In the genomic region with DNA sequence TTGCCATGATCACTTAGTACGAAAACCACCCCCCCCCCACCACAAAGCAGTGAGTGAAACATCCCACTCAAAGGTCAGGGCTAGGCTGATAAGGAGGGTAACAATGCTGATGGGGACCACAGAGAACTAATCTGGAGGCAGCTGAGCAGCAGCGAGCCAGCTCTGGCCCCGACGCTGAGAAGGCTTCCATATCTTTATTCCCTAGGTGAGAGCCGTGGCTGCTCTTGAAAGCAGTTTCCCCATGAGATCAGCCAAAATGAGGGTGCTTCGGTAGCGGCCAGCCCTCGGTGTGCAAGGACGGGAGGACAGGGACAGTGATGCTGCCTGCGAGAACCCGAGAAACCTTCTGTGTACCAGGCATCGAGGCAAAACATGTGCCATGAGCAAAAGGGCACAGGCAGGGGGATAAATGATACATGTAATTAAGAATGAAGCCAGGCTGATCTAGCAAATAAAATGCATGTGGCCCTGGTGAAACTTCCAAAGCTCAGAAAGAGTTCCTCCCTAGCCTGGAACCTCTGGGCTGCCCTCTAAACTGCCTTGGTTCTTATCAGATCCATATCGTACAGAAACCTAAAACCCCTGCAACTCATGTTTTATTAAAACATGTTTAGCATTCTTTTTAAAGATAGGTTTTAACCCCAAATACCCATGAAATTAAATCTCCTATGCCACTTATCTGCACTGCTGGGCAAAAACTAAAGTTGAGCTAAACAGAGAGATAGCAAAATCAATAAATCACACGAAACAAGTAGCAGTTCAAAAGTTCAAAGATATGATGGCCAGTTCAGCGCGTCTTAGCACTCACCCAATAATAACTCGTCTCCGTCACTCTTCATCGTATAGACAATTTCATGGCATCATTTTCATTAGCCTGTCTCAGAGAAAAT, we compare ENCODE assay signal across 12 cellular contexts.
DNase-seq lines count a peak whose midpoint lies in the region; ATAC-seq, FAIRE-seq and TF ChIP-seq lines count a peak whose summit lies in the region.
"Had no signal": no experiment of that assay in that cellular context is flagged by ENCODE, and none has a peak within 500 bp of the region (broad histone marks: within the 10 kb centered on the region; RNA-seq: fewer than 3 reads in every experiment).

No MANE protein-coding gene starts in this region.

- peak overlapping the region; percentile 37 for H3K27ac Mint-ChIP-seq in stimulated activated naive B cell treated with anti-CD40 and anti-IgM and Interleukin-4, amounts not matched to agents 10 μg/mL and 1 μg/mL and 100 μg/mL, for 72 hours

- H3K4me2 ChIP-seq in mammary epithelial cell (ENCODE audit: insufficient read depth, low read depth, low read length) (peak overlapping the region; percentile 55), HepG2 (ENCODE audit: low read depth, low read length) (peak overlapping the region; percentile 79)

- intact Hi-C loops in mammary epithelial cell (cut with micrococcal nuclease) = loop anchor here (2.0 to 10.0 kb wide), 3 partner anchors 139 to 337 kb away; a partner anchor contains a TSS
- intact Hi-C loops in HepG2 (cut with micrococcal nuclease; ENCODE audit: unreplicated experiment) = loop anchor here (1.0 to 5.0 kb wide), 3 partner anchors 38 to 159 kb away; no protein-coding TSS in a partner anchor

- CTCF ChIA-PET in mammary epithelial cell (lab: Charles Lee; ENCODE audit: low non-redundant PET) = no interaction called here
- CTCF ChIA-PET in HepG2 (lab: Yijun Ruan, JAX; ENCODE audit: low intra/inter-chr PET ratio, low total read pairs) = no interaction called here

- dilution Hi-C loops in mammary epithelial cell (cut with HindIII; ENCODE audit: low sequenced_read_pairs) = no loop called here

- peaks cover 9 to 31% of the 10 kb centered on the region in 2 donors for H3K36me3 Mint-ChIP-seq in stimulated activated naive B cell treated with anti-CD40 and anti-IgM and Interleukin-4, amounts not matched to agents 10 μg/mL and 1 μg/mL and 100 μg/mL, for 72 hours

- TF ChIP-seq EP300 in HepG2 (IDR thresholded peaks at IDR 0.05; ENCODE audit: low read depth in 2 of 2, low read length in 2 of 2) = peak in 1 of 2 experiments; percentile 65; a peak in 1 of 4 replicates
- no peak for TF ChIP-seq EP300 in HepG2 (CRISPR knock-in tag; IDR thresholded peaks at IDR 0.05; ENCODE audit: borderline replicate concordance)

- no peak overlapping the region for H3K27ac ChIP-seq in mammary epithelial cell (ENCODE audit: insufficient read depth, low read depth, low read length)
- H3K27ac ChIP-seq in HepG2 (ENCODE audit: extremely low read length, insufficient read depth, low read length) = peak overlapping the region; percentile 82

- H3K9me3 ChIP-seq in mammary epithelial cell (replicated peaks; ENCODE audit: insufficient read depth, low read length) (no peaks in the 10 kb centered on the region), HepG2 (ENCODE audit: low read length) (no peaks in the 10 kb centered on the region), MG63 (no peaks in the 10 kb centered on the region)

- no peak for TF ChIP-seq CTCF in mammary epithelial cell (conservative IDR thresholded peaks at IDR 0.05 in 1 of 2, IDR thresholded peaks at IDR 0.05 in 1 of 2; ENCODE audit: extremely low read depth in 1 of 2, insufficient read depth in 1 of 2, low read depth in 1 of 2, low read length in 2 of 2)
- TF ChIP-seq CTCF in HepG2 (CRISPR knock-in tag; IDR thresholded peaks at IDR 0.05) = no peak

- H2AFZ ChIP-seq in mammary epithelial cell (ENCODE audit: low read depth, low read length) = peak overlapping the region; percentile 77
- H2AFZ ChIP-seq in HepG2 (ENCODE audit: low read length) = no peak overlapping the region

- H3K4me3 ChIP-seq in mammary epithelial cell (replicated peaks in 1 of 3; ENCODE audit: insufficient read depth in 1 of 3, low read depth in 2 of 3, low read length in 3 of 3) = no peak overlapping the region
- H3K4me3 ChIP-seq in HepG2 (replicated peaks in 1 of 3; ENCODE audit: insufficient read depth in 1 of 3, low read depth in 2 of 3, low read length in 3 of 3) = peak overlapping the region; percentile 2 to 52 (median 25); a peak in 3 of 6 replicates
- no peak overlapping the region for H3K4me3 ChIP-seq in MG63

- H3K36me3 ChIP-seq in mammary epithelial cell (ENCODE audit: insufficient read depth, low read length) = no peaks in the 10 kb centered on the region
- H3K36me3 ChIP-seq in HepG2 (replicated peaks in 1 of 2; ENCODE audit: control insufficient read depth in 1 of 2, insufficient read depth in 2 of 2, low read length in 2 of 2) = no peaks in the 10 kb centered on the region
- no peaks in the 10 kb centered on the region for H3K36me3 ChIP-seq in MG63

- TF ChIP-seq RAD21 in HepG2 (CRISPR knock-in tag; IDR thresholded peaks at IDR 0.05) = no peak

- H3K27me3 Mint-ChIP-seq in stimulated activated naive B cell treated with anti-CD40 and anti-IgM and Interleukin-4, amounts not matched to agents 10 μg/mL and 1 μg/mL and 100 μg/mL, for 72 hours = no peaks in the 10 kb centered on the region

- H3K4me3 Mint-ChIP-seq in stimulated activated naive B cell treated with anti-CD40 and anti-IgM and Interleukin-4, amounts not matched to agents 10 μg/mL and 1 μg/mL and 100 μg/mL, for 72 hours = no peak overlapping the region

- DNase-seq in NCI-H69 (lab: John Stamatoyannopoulos, UW) (peak; percentile 12), mammary epithelial cell (no peak), HepG2 (ENCODE audit: low spot score) (peak; percentile 76), GM19240 (ENCODE audit: insufficient read length, low spot score) (no peak), MG63 (no peak)
- no peak for DNase-seq in stimulated activated naive B cell treated with anti-CD40 and anti-IgM and Interleukin-4, amounts not matched to agents 10 μg/mL and 1 μg/mL and 100 μg/mL, for 72 hours
- DNase-seq in activated CD4-positive, alpha-beta T cell treated with anti-CD3 and anti-CD28 coated beads, Interleukin-2, amount 50 U/mL, for 48 hours = no peak
- DNase-seq: amygdala; NCI-H187 treated with DMSO at 0.1 percent for 48 hours; stimulated activated CD4-positive, alpha-beta T cell treated with anti-CD3 and anti-CD28 coated beads, Interleukin-15, amount 100 ng/mL, for 24 hours had no signal

- H3K9me3 Mint-ChIP-seq in stimulated activated naive B cell treated with anti-CD40 and anti-IgM and Interleukin-4, amounts not matched to agents 10 μg/mL and 1 μg/mL and 100 μg/mL, for 72 hours = no peaks in the 10 kb centered on the region

- in situ Hi-C loops in mammary epithelial cell (cut with MboI; ENCODE audit: low sequenced_read_pairs in 2 of 2) (no loop called here), HepG2 (cut with HindIII; ENCODE audit: extremely low pct_ligation_motif_present, low pct_unique_long_range_greater_than_20kb) (no loop called here)

- BruUV-seq in mammary epithelial cell (replicated peaks; lab: Mats Ljungman, UMichigan) = no TSS peak
- no TSS peak for BruUV-seq in HepG2 (replicated peaks; lab: Mats Ljungman, UMichigan)

- H3K27me3 ChIP-seq in mammary epithelial cell (ENCODE audit: insufficient read depth, low read length) (no peaks in the 10 kb centered on the region), HepG2 (ENCODE audit: control insufficient read depth in 1 of 2, insufficient read depth in 2 of 2, low read length in 2 of 2) (no peaks in the 10 kb centered on the region), MG63 (no peaks in the 10 kb centered on the region)

- peak; percentile 84 for FAIRE-seq in HepG2 (lab: Jason Lieb, UNC)
- FAIRE-seq: RCC 7860 had no signal

- H3K79me2 ChIP-seq in mammary epithelial cell (ENCODE audit: insufficient read depth, low read length) = no peaks in the 10 kb centered on the region
- H3K79me2 ChIP-seq in HepG2 (ENCODE audit: insufficient read depth, low read length) = peaks cover 22% of the 10 kb centered on the region

- H3K9ac ChIP-seq in mammary epithelial cell (ENCODE audit: insufficient read depth, low read length) (no peak overlapping the region), HepG2 (ENCODE audit: insufficient read depth, low read depth, low read length) (peak overlapping the region; percentile 68)

- TF ChIP-seq POLR2A in HepG2 (IDR thresholded peaks at IDR 0.05; ENCODE audit: insufficient read depth in 1 of 2, low read depth in 2 of 2, low read length in 2 of 2) = peak in 1 of 2 experiments; percentile 44; a peak in 1 of 4 replicates

- no peaks in the 10 kb centered on the region for H4K20me1 ChIP-seq in mammary epithelial cell (ENCODE audit: insufficient read depth, low read length)
- no peaks in the 10 kb centered on the region for H4K20me1 ChIP-seq in HepG2 (ENCODE audit: insufficient read depth, low read length)

- WGBS in mammary epithelial cell (ENCODE audit: low coverage, missing lambda C conversion rate) = 50% methylated on average over 17 of the region's 19 CpGs
- 18% methylated on average over 19 of the region's 19 CpGs for WGBS in HepG2 (ENCODE audit: low lambda C conversion rate)

- peaks cover 5% of the 10 kb centered on the region for H3K4me1 ChIP-seq in mammary epithelial cell (ENCODE audit: insufficient read depth, low read length)
- peaks cover 84% of the 10 kb centered on the region for H3K4me1 ChIP-seq in HepG2 (ENCODE audit: insufficient read depth, low read length)

- POLR2A ChIA-PET in HepG2 (lab: Yijun Ruan, JAX) = interaction anchor here (0.6 to 7.1 kb wide), 15 partner anchors 10 to 337 kb away, joined by 3 to 85 read pairs (median 5); a partner anchor contains a TSS

- H3K4me1 Mint-ChIP-seq in stimulated activated naive B cell treated with anti-CD40 and anti-IgM and Interleukin-4, amounts not matched to agents 10 μg/mL and 1 μg/mL and 100 μg/mL, for 72 hours = peaks cover 39 to 87% of the 10 kb centered on the region in 2 donors

- ATAC-seq in HepG2 = peak; percentile 82
- peak in 1 of 2 donors; percentile 41 for ATAC-seq in stimulated activated naive B cell treated with anti-CD40 and anti-IgM and Interleukin-4, amounts not matched to agents 10 μg/mL and 1 μg/mL and 100 μg/mL, for 72 hours (replicated peaks)
- no peak for ATAC-seq in GM18873 (IDR thresholded peaks at IDR 0.05; ENCODE audit: low FRiP score, unreplicated experiment)

Comparison
In these comparisons a context has a peak if more than half of its experiments do, and no peak if none do; other contexts are left out.
1. DNase-seq: peak in NCI-H69 (single experiment) and HepG2 (single experiment); none in mammary epithelial cell (single experiment), stimulated activated naive B cell treated with anti-CD40 and anti-IgM and Interleukin-4, amounts not matched to agents 10 μg/mL and 1 μg/mL and 100 μg/mL, for 72 hours (single experiment), GM19240 (single experiment), activated CD4-positive, alpha-beta T cell treated with anti-CD3 and anti-CD28 coated beads, Interleukin-2, amount 50 U/mL, for 48 hours (0 of 2) and MG63 (single experiment).
2. H3K4me3 ChIP-seq: peak in HepG2 (3 of 3); none in mammary epithelial cell (0 of 3) and MG63 (single experiment).